Comparison of ENCODE assay signal across 1 cellular context in genomic region chr2:171651667-171652410, GRCh38.
TF ChIP-seq lines count a peak whose summit lies in the region.

No MANE protein-coding gene starts in this region.

TF ChIP-seq in K562, 482 proteins besides CTCF, POLR2A, EP300 and RAD21:
- TF ChIP-seq ZFP91 (CRISPR knock-in tag; IDR thresholded peaks at IDR 0.05): no peak
- TF ChIP-seq, protein P1, sequence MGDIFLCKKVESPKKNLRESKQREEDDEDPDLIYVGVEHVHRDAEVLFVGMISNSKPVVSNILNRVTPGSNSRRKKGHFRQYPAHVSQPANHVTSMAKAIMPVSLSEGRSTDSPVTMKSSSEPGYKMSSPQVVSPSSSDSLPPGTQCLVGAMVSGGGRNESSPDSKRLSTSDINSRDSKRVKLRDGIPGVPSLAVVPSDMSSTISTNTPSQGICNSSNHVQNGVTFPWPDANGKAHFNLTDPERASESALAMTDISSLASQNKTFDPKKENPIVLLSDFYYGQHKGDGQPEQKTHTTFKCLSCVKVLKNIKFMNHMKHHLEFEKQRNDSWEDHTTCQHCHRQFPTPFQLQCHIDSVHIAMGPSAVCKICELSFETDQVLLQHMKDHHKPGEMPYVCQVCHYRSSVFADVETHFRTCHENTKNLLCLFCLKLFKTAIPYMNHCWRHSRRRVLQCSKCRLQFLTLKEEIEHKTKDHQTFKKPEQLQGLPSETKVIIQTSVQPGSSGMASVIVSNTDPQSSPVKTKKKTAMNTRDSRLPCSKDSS (IDR thresholded peaks at IDR 0.05; ENCODE audit: low read depth, partially characterized antibody): peak; percentile 30
- TF ChIP-seq EGR1 (conservative IDR thresholded peaks at IDR 0.05): no peak
- TF ChIP-seq ZFP30 (CRISPR knock-in tag; IDR thresholded peaks at IDR 0.05; ENCODE audit: borderline replicate concordance): peak; percentile 93
